2 cellular contexts compared by ENCODE assay signal in genomic region chrX:71632923-71633657, GRCh38.
TF ChIP-seq lines count a peak whose summit lies in the region.

No MANE protein-coding gene starts in this region.

TF ChIP-seq in HepG2, 621 proteins besides CTCF, POLR2A, EP300 and RAD21:
- TF ChIP-seq HNF1A (IDR thresholded peaks at IDR 0.05; ENCODE audit: low read depth), result 0 out of 2 replicates have a peak, but pooled peaks have one; percentile 15
- TF ChIP-seq HNF1A (CRISPR knock-in tag; IDR thresholded peaks at IDR 0.05; ENCODE audit: borderline replicate concordance), result no peak
- no peak for TF ChIP-seq ZKSCAN1 (IDR thresholded peaks at IDR 0.05; ENCODE audit: low read length)

TF ChIP-seq in GM23338, 12 proteins besides CTCF, POLR2A, EP300 and RAD21:
- TF ChIP-seq ZNF114 (CRISPR knock-in tag; IDR thresholded peaks at IDR 0.05), result no peak
- no peak for TF ChIP-seq STAT1 (IDR thresholded peaks at IDR 0.05; ENCODE audit: unreplicated experiment)
- TF ChIP-seq ZNF331 (CRISPR knock-in tag; IDR thresholded peaks at IDR 0.05; ENCODE audit: low read depth), result no peak
- TF ChIP-seq EZH2 (IDR thresholded peaks at IDR 0.05; ENCODE audit: low read depth, unreplicated experiment), result no peak
- TF ChIP-seq ETS1 (IDR thresholded peaks at IDR 0.05), result no peak
- no peak for TF ChIP-seq ZNF462 (CRISPR knock-in tag; IDR thresholded peaks at IDR 0.05)
- no peak for TF ChIP-seq POLR2AphosphoS5 (IDR thresholded peaks at IDR 0.05; ENCODE audit: low read depth)
- no peak for TF ChIP-seq REST (IDR thresholded peaks at IDR 0.05; ENCODE audit: unreplicated experiment)
- no peak for TF ChIP-seq NANOG (IDR thresholded peaks at IDR 0.05; ENCODE audit: borderline replicate concordance)
- TF ChIP-seq CREB1 (CRISPR knock-in tag; IDR thresholded peaks at IDR 0.05; ENCODE audit: low read depth), result no peak
